19 cellular contexts compared by ENCODE assay signal in the genomic region with DNA sequence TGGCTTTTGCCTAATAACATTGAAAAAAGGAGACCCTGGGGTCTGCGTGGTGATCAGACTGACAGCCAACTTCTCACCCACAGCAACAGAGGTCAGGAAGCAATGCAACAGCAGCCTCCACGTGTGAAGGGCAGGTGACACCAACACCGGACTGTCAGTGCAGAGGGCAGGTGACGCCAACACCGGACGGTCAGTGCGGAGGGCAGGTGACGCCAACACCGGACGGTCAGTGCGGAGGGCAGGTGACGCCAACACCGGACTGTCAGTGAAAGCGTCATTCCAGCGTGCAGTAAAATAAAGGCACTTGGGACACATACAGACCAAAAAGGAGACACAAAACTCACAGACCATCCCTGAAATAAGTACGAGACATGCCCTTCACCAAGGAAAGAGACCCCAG. TPM values are rescaled to one million over a fixed set of nuclear protein-coding genes. Genes with fewer than 3 reads are reported as not detected.
DNase-seq lines count a peak whose midpoint lies in the region; ATAC-seq and TF ChIP-seq lines count a peak whose summit lies in the region.
"Had no signal": no experiment of that assay in that cellular context is flagged by ENCODE, and none has a peak within 500 bp of the region (broad histone marks: within the 10 kb centered on the region; RNA-seq: fewer than 3 reads in every experiment).

No MANE protein-coding gene starts in this region.

- no peaks in the 10 kb centered on the region for H3K27me3 ChIP-seq in right atrium auricular region
- H3K27me3 ChIP-seq in BE2C: no peaks in the 10 kb centered on the region; the same call in none of the 2 replicates

- no peak overlapping the region for H3K27ac Mint-ChIP-seq in type B pancreatic cell
- H3K27ac Mint-ChIP-seq: B cell; CD4-positive, CD25-positive, alpha-beta regulatory T cell; CD8-positive, alpha-beta memory T cell had no signal

- H3K9me3 Mint-ChIP-seq in type B pancreatic cell: peaks cover 10% of the 10 kb centered on the region

- no peaks in the 10 kb centered on the region for H3K36me3 Mint-ChIP-seq in type B pancreatic cell
- H3K36me3 Mint-ChIP-seq: CD4-positive, CD25-positive, alpha-beta regulatory T cell had no signal

- peaks cover 25% of the 10 kb centered on the region for H3K27me3 Mint-ChIP-seq in type B pancreatic cell

- no peak overlapping the region for H3K27ac ChIP-seq in right atrium auricular region
- H3K27ac ChIP-seq: GM23248 had no signal

- no peak overlapping the region for H3K4me3 Mint-ChIP-seq in type B pancreatic cell
- H3K4me3 Mint-ChIP-seq: B cell; CD4-positive, CD25-positive, alpha-beta regulatory T cell; CD8-positive, alpha-beta memory T cell had no signal

- no peaks in the 10 kb centered on the region for H3K4me1 ChIP-seq in right atrium auricular region
- H3K4me1 ChIP-seq in BE2C: no peaks in the 10 kb centered on the region

- H3K36me3 ChIP-seq in right atrium auricular region (no peaks in the 10 kb centered on the region), BE2C (no peaks in the 10 kb centered on the region)
- H3K36me3 ChIP-seq: HAP-1 had no signal

- ATAC-seq in HG03354 (IDR thresholded peaks at IDR 0.05; ENCODE audit: poor library complexity, severe bottlenecking, unreplicated experiment): no peak
- ATAC-seq: GM12878 had no signal

- peak; percentile 16 for DNase-seq in right atrium auricular region (ENCODE audit: low spot score)
- no peak for DNase-seq in cardiac septum (ENCODE audit: low spot score)
- DNase-seq in mesenteric fat pad (ENCODE audit: low spot score): peak; percentile 60
- peak; percentile 44 for DNase-seq in type B pancreatic cell (ENCODE audit: extremely low spot score, unreplicated experiment)
- no peak for DNase-seq in BE2C
- DNase-seq in NCI-H2171 (lab: John Stamatoyannopoulos, UW): no peak
- DNase-seq: C1 segment of cervical spinal cord; CD4-positive, CD25-positive, alpha-beta regulatory T cell; CD8-positive, alpha-beta memory T cell; COR-L47; DMS 273 treated with DMSO at 0.1 percent for 48 hours; DMS53; DND-41; EL; GM23248 had no signal

- H3K4me1 Mint-ChIP-seq in type B pancreatic cell (ENCODE audit: unreplicated experiment): peaks cover 6% of the 10 kb centered on the region
- H3K4me1 Mint-ChIP-seq: CD4-positive, CD25-positive, alpha-beta regulatory T cell; CD8-positive, alpha-beta memory T cell had no signal

- peaks cover 0 to 36% of the 10 kb centered on the region in 2 donors for H3K9me3 ChIP-seq in right atrium auricular region
- H3K9me3 ChIP-seq in BE2C: no peaks in the 10 kb centered on the region; the same call in 1 of the 2 replicates

- H3K4me3 ChIP-seq in right atrium auricular region (no peak overlapping the region), BE2C (ENCODE audit: low read depth, low read length) (no peak overlapping the region)
- H3K4me3 ChIP-seq: GM12878, GM23248, HAP-1 had no signal

- TF ChIP-seq CTCF in right atrium auricular region (IDR thresholded peaks at IDR 0.05) (no peak), type B pancreatic cell (conservative IDR thresholded peaks at IDR 0.05) (no peak), BE2C (IDR thresholded peaks at IDR 0.05; ENCODE audit: low read depth, low read length) (no peak)

- intact Hi-C loops in cardiac septum (cut with DNase I): no loop called here

RNA-seq across cellular contexts. Expression of a gene that starts 37.2 kb away (rescaled TPM):
- 1 to 10 TPM in 1 of 2 donors, under 1 TPM in 1; 0.41 to 1.0 TPM for total RNA-seq in right atrium auricular region
- 0.86 TPM for total RNA-seq in cardiac septum
- total RNA-seq in mesenteric fat pad: 2.0 TPM
- total RNA-seq in type B pancreatic cell (ENCODE audit: low replicate concordance): 14.2 and 27.8 TPM in 2 replicates
- 5.6 TPM for polyA plus RNA-seq in BE2C (2012; ENCODE audit: insufficient read depth, insufficient read length, low read depth)

RNA-seq across cellular contexts. Expression of a gene that starts 50.7 kb away (rescaled TPM):
- 1 to 10 TPM; 1.8 to 2.3 TPM for total RNA-seq in right atrium auricular region
- 1.0 TPM for total RNA-seq in cardiac septum
- 1.1 TPM for total RNA-seq in mesenteric fat pad
- 6.4 and 8.0 TPM in 2 replicates for total RNA-seq in type B pancreatic cell (ENCODE audit: low replicate concordance)
- 2.3 TPM for polyA plus RNA-seq in BE2C (2012; ENCODE audit: insufficient read depth, insufficient read length, low read depth)

Comparison
In these comparisons a context has a peak if more than half of its experiments do, and no peak if none do; other contexts are left out.
1. DNase-seq: peak in right atrium auricular region (single experiment), mesenteric fat pad (single experiment) and type B pancreatic cell (single experiment); none in cardiac septum (single experiment), BE2C (single experiment) and NCI-H2171 (single experiment).